In the genomic region with DNA sequence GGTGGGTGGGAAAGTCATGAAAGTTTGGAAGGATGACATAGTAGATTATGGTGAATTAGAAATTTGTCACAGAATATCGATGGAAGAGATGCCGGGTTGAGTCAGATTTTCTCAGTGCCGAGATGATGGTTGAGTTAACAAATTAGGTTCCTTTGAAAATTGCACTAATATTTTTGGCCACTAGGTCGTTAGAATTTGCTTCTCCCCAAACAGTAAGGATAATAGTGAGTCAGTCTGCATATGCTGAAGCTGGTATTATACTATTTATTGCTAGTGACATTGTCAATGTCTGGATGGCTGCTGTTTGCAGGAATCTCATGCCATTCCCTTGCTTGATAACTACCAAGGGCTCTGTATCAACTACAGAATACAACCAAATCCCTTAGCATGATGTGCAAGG, we compare ENCODE assay signal across 14 cellular contexts. TPM values are rescaled to one million over a fixed set of nuclear protein-coding genes. Genes with fewer than 3 reads are reported as not detected.
DNase-seq lines count a peak whose midpoint lies in the region; FAIRE-seq and TF ChIP-seq lines count a peak whose summit lies in the region.
"Had no signal": no experiment of that assay in that cellular context is flagged by ENCODE, and none has a peak within 500 bp of the region (broad histone marks: within the 10 kb centered on the region; RNA-seq: fewer than 3 reads in every experiment).

No MANE protein-coding gene starts in this region.

- FAIRE-seq in H1 (lab: Jason Lieb, UNC) (no peak), kidney (lab: Jason Lieb, UNC) (no peak)
- FAIRE-seq: pancreas had no signal

- H3K79me2 ChIP-seq in H1 (ENCODE audit: control insufficient read depth in 1 of 2, insufficient read depth in 2 of 2, low read length in 2 of 2), result no peaks in the 10 kb centered on the region

- no peaks in the 10 kb centered on the region for H4K20me1 ChIP-seq in H1 (replicated peaks in 1 of 2; ENCODE audit: control insufficient read depth in 1 of 2, insufficient read depth in 2 of 2, low read length in 2 of 2)

- no peak overlapping the region for H3K4ac ChIP-seq in H1 (replicated peaks; ENCODE audit: insufficient read length, low read depth, low read length)

- H2BK12ac ChIP-seq in H1 (ENCODE audit: low read depth, low read length), result no peak overlapping the region

- no peak overlapping the region for H2AFZ ChIP-seq in H1 (ENCODE audit: low read length)

- H3K79me1 ChIP-seq in H1 (ENCODE audit: low read depth, low read length), result no peaks in the 10 kb centered on the region

- no peaks in the 10 kb centered on the region for H3K9me3 ChIP-seq in H1 (ENCODE audit: insufficient read depth in 2 of 2, low read depth in 1 of 2, low read length in 1 of 2)
- no peaks in the 10 kb centered on the region for H3K9me3 ChIP-seq in testis
- no peaks in the 10 kb centered on the region for H3K9me3 ChIP-seq in kidney (ENCODE audit: control insufficient read depth in 1 of 2, low read length in 2 of 2)
- H3K9me3 ChIP-seq in esophagus muscularis mucosa, result no peaks in the 10 kb centered on the region
- H3K9me3 ChIP-seq: pancreas had no signal

- 73 to 100% methylated on average over 1 to 4 of the region's 4 CpGs for WGBS in H1 (ENCODE audit: extremely low coverage in 1 of 2, insufficient coverage in 1 of 2, insufficient read length in 1 of 2, insufficient replicate concordance in 2 of 2, low coverage in 1 of 2, low lambda C conversion rate in 2 of 2, missing lambda C conversion rate in 1 of 2), 2 experiments
- 56 to 65% methylated on average over 4 of the region's 4 CpGs for WGBS in testis, 2 donors
- 72% methylated on average over 4 of the region's 4 CpGs for WGBS in esophagus muscularis mucosa

- CTCF ChIA-PET in H1 (lab: Charles Lee; ENCODE audit: partially characterized antibody), result interaction anchor here (0.5 to 0.7 kb wide), 2 partner anchors 86 to 138 kb away, joined by 3 read pairs; no protein-coding TSS in a partner anchor

- no peak overlapping the region for H2BK5ac ChIP-seq in H1 (ENCODE audit: low read depth, low read length)

- no peak overlapping the region for H3K14ac ChIP-seq in H1 (ENCODE audit: insufficient read length)

- intact Hi-C loops in testis (cut with DNase I; ENCODE audit: low total_unique reads) (no loop called here), kidney (cut with DNase I) (no loop called here), esophagus muscularis mucosa (cut with DNase I) (no loop called here)

- H3K4me1 ChIP-seq in H1 (replicated peaks in 1 of 4; ENCODE audit: control insufficient read depth in 3 of 4, insufficient read depth in 4 of 4, low read length in 3 of 4), result no peaks in the 10 kb centered on the region
- no peaks in the 10 kb centered on the region for H3K4me1 ChIP-seq in testis
- no peaks in the 10 kb centered on the region for H3K4me1 ChIP-seq in kidney (ENCODE audit: control insufficient read depth in 1 of 2, insufficient read depth in 1 of 2, low read depth in 1 of 2, low read length in 2 of 2)
- H3K4me1 ChIP-seq in esophagus muscularis mucosa, result no peaks in the 10 kb centered on the region
- H3K4me1 ChIP-seq: pancreas had no signal

- no peak overlapping the region for H3K18ac ChIP-seq in H1 (ENCODE audit: extremely low read depth, low read length)

- no peak overlapping the region for H2BK120ac ChIP-seq in H1 (replicated peaks; ENCODE audit: low read depth, low read length)

- no peak overlapping the region for H2BK20ac ChIP-seq in H1 (ENCODE audit: low read length)

- TF ChIP-seq EP300 in H1 (IDR thresholded peaks at IDR 0.05; ENCODE audit: borderline replicate concordance in 1 of 2, low read depth in 2 of 2, low read length in 2 of 2) (no peak), esophagus muscularis mucosa (IDR thresholded peaks at IDR 0.05) (no peak)

- H3K4me3 ChIP-seq in H1 (ENCODE audit: extremely low read depth in 1 of 4, insufficient read depth in 2 of 4, low read depth in 3 of 4, low read length in 4 of 4) (no peak overlapping the region), testis (no peak overlapping the region), kidney (ENCODE audit: low read length in 2 of 2) (no peak overlapping the region), esophagus muscularis mucosa (no peak overlapping the region)
- H3K4me3 ChIP-seq: pancreas had no signal

- no peak overlapping the region for H4K91ac ChIP-seq in H1 (replicated peaks; ENCODE audit: insufficient read length, low read length)

- H3K27ac ChIP-seq in H1 (ENCODE audit: low read depth, low read length), result no peak overlapping the region
- no peak overlapping the region for H3K27ac ChIP-seq in testis
- H3K27ac ChIP-seq in kidney (ENCODE audit: low read depth in 2 of 2, low read length in 2 of 2), result no peak overlapping the region
- no peak overlapping the region for H3K27ac ChIP-seq in esophagus muscularis mucosa (replicated peaks in 1 of 4)
- H3K27ac ChIP-seq: epithelial cell of prostate, pancreas had no signal

- POLR2A ChIA-PET in H1 (lab: Charles Lee; ENCODE audit: partially characterized antibody), result no interaction called here

- H3K9ac ChIP-seq in H1 (replicated peaks in 1 of 4; ENCODE audit: extremely low read depth in 1 of 4, low read depth in 3 of 4, low read length in 3 of 4) (no peak overlapping the region), kidney (ENCODE audit: low read length in 2 of 2) (no peak overlapping the region)

- H3K36me3 ChIP-seq in H1 (ENCODE audit: control insufficient read depth in 2 of 4, insufficient read depth in 4 of 4, low read length in 3 of 4) (no peaks in the 10 kb centered on the region), testis (ENCODE audit: low read depth, missing control alignments) (no peaks in the 10 kb centered on the region), kidney (ENCODE audit: control insufficient read depth in 1 of 2, insufficient read depth in 2 of 2, low read length in 2 of 2) (no peaks in the 10 kb centered on the region), esophagus muscularis mucosa (no peaks in the 10 kb centered on the region)
- H3K36me3 ChIP-seq: pancreas had no signal

- no peak overlapping the region for H2BK15ac ChIP-seq in H1 (ENCODE audit: low read length)

- no peak overlapping the region for H2AK5ac ChIP-seq in H1 (ENCODE audit: low read depth, low read length)

- H3K23ac ChIP-seq in H1 (ENCODE audit: insufficient read length), result no peak overlapping the region

- H3K23me2 ChIP-seq in H1 (ENCODE audit: low read depth, low read length), result no peaks in the 10 kb centered on the region

- peak; percentile 4; a peak in 1 of 4 replicates for TF ChIP-seq RAD21 in H1 (IDR thresholded peaks at IDR 0.05 in 1 of 2, conservative IDR thresholded peaks at IDR 0.05 in 1 of 2; ENCODE audit: low read depth in 2 of 2, low read length in 2 of 2)

- H3K27me3 ChIP-seq in H1 (replicated peaks in 1 of 4; ENCODE audit: control insufficient read depth in 3 of 4, extremely low read depth in 1 of 4, insufficient read depth in 3 of 4, low read length in 3 of 4) (no peaks in the 10 kb centered on the region), testis (no peaks in the 10 kb centered on the region), esophagus muscularis mucosa (peaks cover 0 to 35% (median 0%) of the 10 kb centered on the region in 4 donors)

- H4K5ac ChIP-seq in H1 (ENCODE audit: insufficient read length, low read depth, low read length), result no peak overlapping the region

- TF ChIP-seq POLR2A in H1 (IDR thresholded peaks at IDR 0.05; ENCODE audit: control extremely low read depth in 1 of 2, low read depth in 2 of 2, low read length in 2 of 2) (no peak), testis (IDR thresholded peaks at IDR 0.05) (no peak), esophagus muscularis mucosa (IDR thresholded peaks at IDR 0.05; ENCODE audit: low read depth) (no peak)

- H3K56ac ChIP-seq in H1 (replicated peaks; ENCODE audit: insufficient read length, low read depth, low read length), result no peak overlapping the region

- no peak overlapping the region for H4K8ac ChIP-seq in H1 (ENCODE audit: extremely low read depth, insufficient read depth, low read length)

- DNase-seq in SKM-1 treated with dmso at 0.1 percent for 144 hours (lab: John Stamatoyannopoulos, UW; ENCODE audit: unreplicated experiment) (peak; percentile 4), SKM-1 (lab: John Stamatoyannopoulos, UW; ENCODE audit: unreplicated experiment) (no peak), LoVo (ENCODE audit: low spot score) (peak; percentile 5), H1 (ENCODE audit: low read depth in 1 of 2, low spot score in 2 of 2) (no peak), testis (no peak), kidney (no peak), inferior parietal cortex (ENCODE audit: extremely low spot score) (no peak), esophagus muscularis mucosa (ENCODE audit: extremely low spot score) (no peak)
- DNase-seq: activated CD8-positive, alpha-beta memory T cell treated with anti-CD3 and anti-CD28 coated beads for 24 hours; CD8-positive, alpha-beta memory T cell; GOT3; NCI-H510A; pancreas had no signal

- TF ChIP-seq CTCF in H1 (IDR thresholded peaks at IDR 0.05; ENCODE audit: control extremely low read depth in 1 of 3, insufficient read depth in 1 of 3, low read depth in 1 of 3, low read length in 3 of 3) (peak in 1 of 3 experiments; percentile 34; a peak in 2 of 4 replicates), testis (IDR thresholded peaks at IDR 0.05) (peak in 2 of 3 experiments; percentile 12 to 58), kidney (IDR thresholded peaks at IDR 0.05; ENCODE audit: borderline replicate concordance, extremely low read depth, insufficient read depth) (no peak), esophagus muscularis mucosa (IDR thresholded peaks at IDR 0.05) (peak in 1 of 3 experiments; percentile 18)

- H3K4me2 ChIP-seq in H1 (ENCODE audit: insufficient read depth in 1 of 2, low read depth in 2 of 2, low read length in 2 of 2), result no peak overlapping the region

TF ChIP-seq in H1, 55 proteins besides CTCF, POLR2A, EP300 and RAD21 (continues in another document):
- no peak for TF ChIP-seq TAF7 (optimal IDR thresholded peaks at IDR 0.05; ENCODE audit: borderline replicate concordance, low read depth, low read length)
- TF ChIP-seq SIRT6 (IDR thresholded peaks at IDR 0.05; ENCODE audit: low read length), result no peak
- TF ChIP-seq EGR1 (IDR thresholded peaks at IDR 0.05; ENCODE audit: borderline replicate concordance, low read depth, low read length), result no peak
- no peak for TF ChIP-seq SP4 (IDR thresholded peaks at IDR 0.05; ENCODE audit: low read length)

RNA-seq across cellular contexts. Expression of gene MINDY3, which starts 37.7 kb away (rescaled TPM):
- 13.1 and 13.6 TPM in 2 replicates for total RNA-seq in H1 (2021; fragmentation: NEBNext Ultra II Directional; extraction: Animal tissue kit (Norgen Biotek cat#: 25700))
- polyA plus RNA-seq in H1 (2011; rRNA removed) (3.0 and 4.6 TPM in 2 replicates), testis (ENCODE audit: insufficient read depth, low read depth, low replicate concordance) (33.9 TPM), kidney (ENCODE audit: insufficient read depth, low read depth, low replicate concordance) (22.2 TPM)
- polyA plus RNA-seq in H1 (2011; cell fraction: cytosol; rRNA removed), result 6.5 TPM
- 4.3 TPM for polyA plus RNA-seq in H1 (2011; cell fraction: nucleus; rRNA removed)
- polyA plus RNA-seq in H1 (2012, experiment 1 of 2), result 5.4 to 15.6 TPM (median 5.9 TPM) in 4 replicates
- 2.7 TPM for polyA plus RNA-seq in H1 (2012, experiment 2 of 2)
- 8.5 TPM for polyA plus RNA-seq in H1 (2013, experiment 1 of 2)
- polyA plus RNA-seq in H1 (2013, experiment 2 of 2), result 8.1 TPM
- 3.9 and 7.1 TPM in 2 replicates for polyA minus RNA-seq in H1 (2011; rRNA and poly(A)+ RNA removed)
- 5.1 TPM for polyA minus RNA-seq in H1 (2011; cell fraction: cytosol; rRNA and poly(A)+ RNA removed)
- polyA minus RNA-seq in H1 (2011; cell fraction: nucleus; rRNA and poly(A)+ RNA removed), result 10.2 TPM
- total RNA-seq in testis (10 to 100 TPM; 39.6 to 39.8 TPM), kidney (31.5 TPM), esophagus muscularis mucosa (10 to 100 TPM; 23.8 to 34.3 (median 28.4) TPM)

Comparison
In these comparisons a context has a peak if more than half of its experiments do, and no peak if none do; other contexts are left out.
1. DNase-seq: peak in SKM-1 treated with dmso at 0.1 percent for 144 hours (single experiment) and LoVo (single experiment); none in SKM-1 (single experiment), H1 (0 of 2), testis (single experiment), kidney (single experiment), inferior parietal cortex (single experiment) and esophagus muscularis mucosa (single experiment).